In the genomic region with DNA sequence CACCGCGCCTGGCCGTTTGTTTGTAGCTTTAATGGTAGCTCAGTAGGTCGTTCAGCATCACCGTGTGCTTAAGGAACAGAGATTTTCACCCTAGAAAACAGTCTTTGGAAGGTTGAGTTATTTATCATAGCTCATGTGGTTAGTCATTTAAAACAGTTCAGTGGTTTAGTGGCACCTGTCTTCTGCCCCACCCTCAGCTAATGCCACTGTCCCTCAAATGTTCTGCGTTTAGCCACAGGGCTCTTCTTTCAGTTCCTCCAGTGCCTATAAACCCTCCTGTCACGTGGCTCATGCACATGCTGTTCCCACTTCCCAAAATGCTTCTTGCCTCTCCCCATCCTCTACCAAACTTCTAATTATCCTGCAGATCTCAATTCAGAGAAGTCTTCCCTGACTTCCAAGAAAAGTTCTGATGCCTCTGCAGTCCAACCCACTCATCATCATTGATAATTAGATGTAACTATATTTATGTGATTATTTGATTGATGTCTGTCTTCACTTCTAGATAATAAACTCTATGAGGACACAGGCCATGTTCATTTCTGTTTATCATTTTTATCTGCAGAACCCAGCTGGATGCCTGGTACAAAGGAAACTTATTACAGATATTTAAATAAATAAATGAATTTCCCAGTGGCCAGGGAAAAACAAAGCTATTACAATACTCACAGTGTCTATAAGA, we compare ENCODE assay signal across 8 cellular contexts. TPM values are rescaled to one million over a fixed set of nuclear protein-coding genes. Genes with fewer than 3 reads are reported as not detected.
DNase-seq lines count a peak whose midpoint lies in the region; ATAC-seq and TF ChIP-seq lines count a peak whose summit lies in the region.

No MANE protein-coding gene starts in this region.

- no peaks in the 10 kb centered on the region for H3K9me3 Mint-ChIP-seq in IgD-negative memory B cell

- no peaks in the 10 kb centered on the region for H3K27me3 ChIP-seq in left lung
- H3K27me3 ChIP-seq in hepatocyte = no peaks in the 10 kb centered on the region
- no peaks in the 10 kb centered on the region for H3K27me3 ChIP-seq in vagina

- no peaks in the 10 kb centered on the region for H3K36me3 ChIP-seq in left lung
- no peaks in the 10 kb centered on the region for H3K36me3 ChIP-seq in hepatocyte (replicated peaks; ENCODE audit: insufficient read depth, low read depth)
- no peaks in the 10 kb centered on the region for H3K36me3 ChIP-seq in vagina

- no peak for DNase-seq in left lung
- DNase-seq in NCI-H2029 (lab: John Stamatoyannopoulos, UW) = no peak
- DNase-seq in hepatocyte (ENCODE audit: low spot score) = no peak
- DNase-seq in HuH-7 (ENCODE audit: low spot score) = no peak
- no peak for DNase-seq in vagina (ENCODE audit: extremely low spot score in 2 of 2)

- intact Hi-C loops in left lung (cut with DNase I) (no loop called here), vagina (cut with DNase I) (no loop called here)

- H3K27ac ChIP-seq in left lung = no peak overlapping the region
- no peak overlapping the region for H3K27ac ChIP-seq in hepatocyte
- no peak overlapping the region for H3K27ac ChIP-seq in vagina

- no peak for TF ChIP-seq POLR2A in vagina (IDR thresholded peaks at IDR 0.05)

- no peak overlapping the region for H2AFZ ChIP-seq in hepatocyte

- peak; percentile 66 for ATAC-seq in GM18520 (IDR thresholded peaks at IDR 0.05; ENCODE audit: unreplicated experiment)
- ATAC-seq in GM21619 (IDR thresholded peaks at IDR 0.05; ENCODE audit: unreplicated experiment) = peak; percentile 75
- ATAC-seq in left lung = peak; percentile 53

- H3K36me3 Mint-ChIP-seq in IgD-negative memory B cell = no peaks in the 10 kb centered on the region

- peak overlapping the region; percentile 82 to 98 (median 97) for H3K27ac Mint-ChIP-seq in IgD-negative memory B cell

- H3K27me3 Mint-ChIP-seq in IgD-negative memory B cell = no peaks in the 10 kb centered on the region

- no peaks in the 10 kb centered on the region for H3K9me2 ChIP-seq in hepatocyte (replicated peaks; ENCODE audit: insufficient read depth)

- no peaks in the 10 kb centered on the region for H3K79me2 ChIP-seq in hepatocyte

- no peak for TF ChIP-seq CTCF in left lung (IDR thresholded peaks at IDR 0.05)
- no peak for TF ChIP-seq CTCF in hepatocyte (IDR thresholded peaks at IDR 0.05; ENCODE audit: poor library complexity)
- TF ChIP-seq CTCF in vagina (IDR thresholded peaks at IDR 0.05) = no peak

- H3K4me3 Mint-ChIP-seq in IgD-negative memory B cell = peak overlapping the region; percentile 62 to 88 (median 80)

- H3K4me1 ChIP-seq in left lung (peaks cover 0 to 18% of the 10 kb centered on the region in 2 donors), hepatocyte (ENCODE audit: insufficient read depth) (no peaks in the 10 kb centered on the region), vagina (peaks cover 11% of the 10 kb centered on the region)

- no peaks in the 10 kb centered on the region for H4K20me1 ChIP-seq in hepatocyte (ENCODE audit: insufficient read depth, poor library complexity, severe bottlenecking)

- no peak overlapping the region for H3K4me2 ChIP-seq in hepatocyte

- H3K4me3 ChIP-seq in left lung (no peak overlapping the region), hepatocyte (no peak overlapping the region), vagina (no peak overlapping the region)

- no peaks in the 10 kb centered on the region for H3K9me3 ChIP-seq in left lung
- H3K9me3 ChIP-seq in hepatocyte (ENCODE audit: low read depth) = no peaks in the 10 kb centered on the region
- no peaks in the 10 kb centered on the region for H3K9me3 ChIP-seq in vagina

- peaks cover 48 to 53% (median 48%) of the 10 kb centered on the region in 3 donors for H3K4me1 Mint-ChIP-seq in IgD-negative memory B cell

- 94% methylated on average over 7 of the region's 7 CpGs for WGBS in hepatocyte (ENCODE audit: low lambda C conversion rate, missing lambda C conversion rate)

RNA-seq across cellular contexts. Expression of gene DIPK1A, which starts 14.4 kb away (rescaled TPM):
- polyA plus RNA-seq in IgD-negative memory B cell (29.2 TPM), hepatocyte (16.1 and 18.0 TPM in 2 replicates)
- total RNA-seq in left lung (10 to 100 TPM in 1 of 2 donors, 1 to 10 TPM in 1; 6.8 to 10.8 TPM), hepatocyte (19.7 and 21.2 TPM in 2 replicates), vagina (7.9 TPM)
